In the genomic region with DNA sequence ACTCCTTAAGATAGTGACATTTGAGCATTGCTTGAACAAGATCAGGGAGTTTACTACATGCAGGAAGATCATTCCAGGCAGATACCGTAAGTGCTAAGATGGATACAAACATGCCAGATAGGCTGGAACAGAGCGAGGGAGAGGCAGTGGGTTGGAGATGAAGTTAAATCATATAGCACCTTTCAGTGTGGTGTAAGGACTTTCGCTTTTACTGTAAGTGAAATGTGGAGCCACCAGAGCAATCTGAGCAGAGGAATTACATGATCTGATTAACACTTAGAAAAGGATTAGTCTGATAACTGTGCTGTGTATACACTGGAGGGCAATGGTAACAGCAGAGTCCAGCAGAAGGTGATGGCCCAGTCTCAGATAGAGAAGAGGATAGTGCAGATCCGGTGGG, we compare ENCODE assay signal across 22 cellular contexts.
DNase-seq lines count a peak whose midpoint lies in the region; ATAC-seq and FAIRE-seq lines count a peak whose summit lies in the region.
"Had no signal": no experiment of that assay in that cellular context is flagged by ENCODE, and none has a peak within 500 bp of the region (broad histone marks: within the 10 kb centered on the region; RNA-seq: fewer than 3 reads in every experiment).

No MANE protein-coding gene starts in this region.

- H3K27ac Mint-ChIP-seq in activated naive CD4-positive, alpha-beta T cell treated with anti-CD3 and anti-CD28 coated beads, Interleukin-2, amount 50 U/mL, for 72 hours = no peak overlapping the region
- no peak overlapping the region for H3K27ac Mint-ChIP-seq in activated T-helper 17 cell treated with anti-CD3 and anti-CD28 coated beads, Interleukin-2, amount 50 U/mL, for 72 hours
- H3K27ac Mint-ChIP-seq in T-helper 2 cell treated with Interferon-gamma antibody and Interleukin-4, amounts not matched to agents 5 μg/mL and 100 μg/mL, for 36 hours = no peak overlapping the region
- H3K27ac Mint-ChIP-seq: CD4-positive, alpha-beta T cell had no signal

- peaks cover 12 to 15% of the 10 kb centered on the region in 2 donors for H3K9me3 Mint-ChIP-seq in activated naive CD4-positive, alpha-beta T cell treated with anti-CD3 and anti-CD28 coated beads, Interleukin-2, amount 50 U/mL, for 72 hours
- H3K9me3 Mint-ChIP-seq in activated T-helper 17 cell treated with anti-CD3 and anti-CD28 coated beads, Interleukin-2, amount 50 U/mL, for 72 hours = peaks cover 4% of the 10 kb centered on the region
- no peaks in the 10 kb centered on the region for H3K9me3 Mint-ChIP-seq in T-helper 2 cell treated with Interferon-gamma antibody and Interleukin-4, amounts not matched to agents 5 μg/mL and 100 μg/mL, for 36 hours

- DNase-seq in activated naive CD4-positive, alpha-beta T cell treated with anti-CD3 and anti-CD28 coated beads, Interleukin-2, amount 50 U/mL, for 72 hours (ENCODE audit: low spot score in 2 of 2) = no peak
- DNase-seq in activated naive CD4-positive, alpha-beta T cell treated with Interleukin-2 at 50 U/mL for 16 hours = no peak
- no peak for DNase-seq in HTR-8/SVneo (ENCODE audit: insufficient read length, low spot score)
- peak; percentile 53 for DNase-seq in NCI-H524 treated with DMSO at 0.1 percent for 48 hours (lab: John Stamatoyannopoulos, UW)
- no peak for DNase-seq in Ammon's horn (ENCODE audit: low spot score)
- DNase-seq in T-helper 2 cell treated with Interferon-gamma antibody and Interleukin-4, amounts not matched to agents 5 μg/mL and 100 μg/mL, for 36 hours (ENCODE audit: low spot score) = no peak
- DNase-seq: CD4-positive, alpha-beta T cell; DMS53; GM23248; H7; IMR-90; KG1; NCI-H1048; NCI-H1417; NCI-H1694 treated with DMSO at 0.1 percent for 48 hours; NCI-H2081; NCI-H2227 treated with DMSO at 0.1 percent for 48 hours; Right ventricle myocardium superior; RPMI8226 had no signal

- H3K36me3 Mint-ChIP-seq in activated naive CD4-positive, alpha-beta T cell treated with anti-CD3 and anti-CD28 coated beads, Interleukin-2, amount 50 U/mL, for 72 hours = peaks cover 0 to 21% of the 10 kb centered on the region in 2 donors
- no peaks in the 10 kb centered on the region for H3K36me3 Mint-ChIP-seq in activated T-helper 17 cell treated with anti-CD3 and anti-CD28 coated beads, Interleukin-2, amount 50 U/mL, for 72 hours (ENCODE audit: low read depth)
- no peaks in the 10 kb centered on the region for H3K36me3 Mint-ChIP-seq in T-helper 2 cell treated with Interferon-gamma antibody and Interleukin-4, amounts not matched to agents 5 μg/mL and 100 μg/mL, for 36 hours (ENCODE audit: low read depth)

- H3K4me1 Mint-ChIP-seq in activated T-helper 17 cell treated with anti-CD3 and anti-CD28 coated beads, Interleukin-2, amount 50 U/mL, for 72 hours = no peaks in the 10 kb centered on the region
- no peaks in the 10 kb centered on the region for H3K4me1 Mint-ChIP-seq in T-helper 2 cell treated with Interferon-gamma antibody and Interleukin-4, amounts not matched to agents 5 μg/mL and 100 μg/mL, for 36 hours (ENCODE audit: low read depth)

- ATAC-seq in activated naive CD4-positive, alpha-beta T cell treated with anti-CD3 and anti-CD28 coated beads, Interleukin-2, amount 50 U/mL, for 72 hours = peak; percentile 59 to 95
- ATAC-seq in activated T-helper 17 cell treated with anti-CD3 and anti-CD28 coated beads, Interleukin-2, amount 50 U/mL, for 72 hours (replicated peaks) = peak; percentile 69

- peak; percentile 75 for FAIRE-seq in HTR-8/SVneo (lab: Jason Lieb, UNC)
- FAIRE-seq: A204.1, GM18507 had no signal

- no peaks in the 10 kb centered on the region for H3K27me3 Mint-ChIP-seq in activated T-helper 17 cell treated with anti-CD3 and anti-CD28 coated beads, Interleukin-2, amount 50 U/mL, for 72 hours
- no peaks in the 10 kb centered on the region for H3K27me3 Mint-ChIP-seq in T-helper 2 cell treated with Interferon-gamma antibody and Interleukin-4, amounts not matched to agents 5 μg/mL and 100 μg/mL, for 36 hours (ENCODE audit: low read depth)
- H3K27me3 Mint-ChIP-seq: CD4-positive, alpha-beta T cell had no signal

- H3K4me3 Mint-ChIP-seq in activated T-helper 17 cell treated with anti-CD3 and anti-CD28 coated beads, Interleukin-2, amount 50 U/mL, for 72 hours = no peak overlapping the region
- H3K4me3 Mint-ChIP-seq in T-helper 2 cell treated with Interferon-gamma antibody and Interleukin-4, amounts not matched to agents 5 μg/mL and 100 μg/mL, for 36 hours = no peak overlapping the region
- H3K4me3 Mint-ChIP-seq: CD4-positive, alpha-beta T cell had no signal
